8 cellular contexts compared by ENCODE assay signal in the genomic region with DNA sequence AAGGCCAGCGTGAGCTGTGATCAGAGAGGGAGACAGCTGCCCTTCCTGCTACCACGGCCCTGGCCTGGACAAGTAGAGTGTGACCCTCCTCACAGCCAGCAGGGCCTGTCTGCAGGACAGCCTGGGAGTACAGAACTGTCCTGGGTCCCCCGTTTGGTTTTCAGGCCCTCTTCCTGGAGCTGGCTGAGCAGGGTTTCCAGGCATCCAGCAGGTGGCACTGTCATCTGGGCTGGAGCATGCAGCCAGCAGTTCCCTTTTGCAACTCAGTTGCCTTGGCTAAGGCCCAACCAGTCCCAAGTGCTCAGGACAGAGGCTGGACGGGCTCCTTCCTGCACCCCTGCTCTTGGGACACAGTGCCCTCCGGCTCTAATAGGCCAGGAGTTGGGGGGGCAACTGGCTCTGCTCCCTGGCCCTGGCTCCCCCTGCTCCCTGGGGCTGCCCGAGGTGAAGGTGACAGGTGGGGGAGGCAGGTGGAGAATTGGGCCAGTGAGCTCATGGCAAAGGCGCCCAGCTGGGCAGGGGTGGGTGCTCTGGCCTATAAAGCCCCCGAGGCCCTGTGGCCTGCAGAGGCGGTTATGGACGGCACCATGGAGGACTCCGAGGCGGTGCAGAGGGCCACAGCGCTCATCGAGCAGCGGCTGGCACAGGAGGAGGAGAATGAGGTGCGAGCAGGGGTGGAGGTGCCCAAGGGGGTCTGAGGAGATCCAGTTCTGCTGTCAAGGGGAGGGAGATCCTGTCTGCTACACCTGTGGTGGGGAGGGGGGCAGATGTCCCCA. TPM values are rescaled to one million over a fixed set of nuclear protein-coding genes. Genes with fewer than 3 reads are reported as not detected.
DNase-seq lines count a peak whose midpoint lies in the region; ATAC-seq, FAIRE-seq and TF ChIP-seq lines count a peak whose summit lies in the region.

A gene with protein sequence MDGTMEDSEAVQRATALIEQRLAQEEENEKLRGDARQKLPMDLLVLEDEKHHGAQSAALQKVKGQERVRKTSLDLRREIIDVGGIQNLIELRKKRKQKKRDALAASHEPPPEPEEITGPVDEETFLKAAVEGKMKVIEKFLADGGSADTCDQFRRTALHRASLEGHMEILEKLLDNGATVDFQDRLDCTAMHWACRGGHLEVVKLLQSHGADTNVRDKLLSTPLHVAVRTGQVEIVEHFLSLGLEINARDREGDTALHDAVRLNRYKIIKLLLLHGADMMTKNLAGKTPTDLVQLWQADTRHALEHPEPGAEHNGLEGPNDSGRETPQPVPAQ (plus strand): TSS at position 566 of the 776 bp plus-strand sequence. CDS start 10 bp downstream, at position 576.

- H3K27ac ChIP-seq in HEK293 (ENCODE audit: extremely low read depth, low read depth, low read length) (no peak within 1 kb of the TSS), endothelial cell of umbilical vein (ENCODE audit: insufficient read depth, low read depth, low read length) (no peak within 1 kb of the TSS)

- intact Hi-C loops in endothelial cell of umbilical vein (cut with micrococcal nuclease): loop anchor here (1.0 to 2.0 kb wide), 3 partner anchors 40 to 158 kb away; no protein-coding TSS in a partner anchor

- TF ChIP-seq CTCF in HEK293 (tag by site-specific recombination; IDR thresholded peaks at IDR 0.05) (peak; percentile 92), endothelial cell of umbilical vein (IDR thresholded peaks at IDR 0.05; ENCODE audit: extremely low read depth in 1 of 2, insufficient read depth in 1 of 2, low read depth in 1 of 2, low read length in 2 of 2) (peak; percentile 87 to 96)

- peak; percentile 90 for FAIRE-seq in endothelial cell of umbilical vein (lab: Jason Lieb, UNC)

- CTCF ChIA-PET in HEK293 (lab: Yijun Ruan, JAX): interaction anchor here (0.6 to 5.1 kb wide), 28 partner anchors 10 to 554 kb away, joined by 3 to 78 read pairs (median 4); a partner anchor contains a TSS
- CTCF ChIA-PET in endothelial cell of umbilical vein (lab: Charles Lee): interaction anchor here (0.6 to 8.2 kb wide), 39 partner anchors 10 to 167 kb away, joined by 3 to 304 read pairs (median 5); a partner anchor contains a TSS

- peaks cover 6% of the 10 kb centered on the region for H3K4me1 ChIP-seq in HEK293 (ENCODE audit: control insufficient read depth, insufficient read depth, low read length)
- H3K4me1 ChIP-seq in endothelial cell of umbilical vein (ENCODE audit: control insufficient read depth, extremely low read depth, insufficient read depth, low read length): peaks cover 14% of the 10 kb centered on the region

- H3K9ac ChIP-seq in endothelial cell of umbilical vein (replicated peaks; ENCODE audit: extremely low read depth, insufficient read depth, low read length): no peak within 1 kb of the TSS

- POLR2A ChIA-PET in HEK293 (lab: Yijun Ruan, JAX) (interaction anchor here (0.6 to 1.5 kb wide), 3 partner anchors 12 to 24 kb away, joined by 3 to 5 read pairs (median 4); a partner anchor contains a TSS), endothelial cell of umbilical vein (lab: Charles Lee) (interaction anchor here (1.0 kb wide), 1 partner anchor 40 kb away, joined by 3 read pairs; no protein-coding TSS in a partner anchor)

- DNase-seq in DMS53 treated with DMSO at 0.1 percent for 48 hours (lab: John Stamatoyannopoulos, UW; ENCODE audit: unreplicated experiment): peak; percentile 74
- peak; percentile 61 for DNase-seq in NCI-H69 (lab: John Stamatoyannopoulos, UW)
- peak; percentile 76 for DNase-seq in activated CD8-positive, alpha-beta memory T cell treated with anti-CD3 and anti-CD28 coated beads for 24 hours
- DNase-seq in endothelial cell of umbilical vein (ENCODE audit: low read depth, low spot score): peak; percentile 66
- peak; percentile 80 for DNase-seq in midbrain (lab: John Stamatoyannopoulos, UW)
- DNase-seq in stimulated activated CD8-positive, alpha-beta memory T cell treated with anti-CD3 and anti-CD28 coated beads, Interleukin-4, amount 100 ng/mL, for 48 hours: peak; percentile 73

- H3K9me1 ChIP-seq in endothelial cell of umbilical vein (replicated peaks; ENCODE audit: control insufficient read depth, extremely low read depth, insufficient read depth, low read length): no peaks in the 10 kb centered on the region

- BruUV-seq in endothelial cell of umbilical vein (replicated peaks; lab: Mats Ljungman, UMichigan): no TSS peak

- ATAC-seq in HG03520 (IDR thresholded peaks at IDR 0.05; ENCODE audit: unreplicated experiment): no peak

- no peaks in the 10 kb centered on the region for H3K27me3 ChIP-seq in endothelial cell of umbilical vein (ENCODE audit: control insufficient read depth in 2 of 2, insufficient read depth in 2 of 2, low read length in 2 of 2)

- H3K79me2 ChIP-seq in endothelial cell of umbilical vein (ENCODE audit: control insufficient read depth, insufficient read depth, low read length): no peaks in the 10 kb centered on the region

- no peak within 1 kb of the TSS for H2AFZ ChIP-seq in endothelial cell of umbilical vein (ENCODE audit: low read depth, low read length)

- H3K4me3 ChIP-seq in HEK293 (ENCODE audit: low read depth, low read length): no peak within 1 kb of the TSS
- no peak within 1 kb of the TSS for H3K4me3 ChIP-seq in endothelial cell of umbilical vein (replicated peaks in 1 of 3; ENCODE audit: insufficient read depth in 1 of 3, low read depth in 1 of 3, low read length in 3 of 3)

- dilution Hi-C loops in endothelial cell of umbilical vein (cut with MboI; ENCODE audit: extremely low pct_ligation_motif_present, low sequenced_read_pairs): no loop called here

- TF ChIP-seq POLR2A in endothelial cell of umbilical vein (IDR thresholded peaks at IDR 0.05; ENCODE audit: low read depth, low read length): no peak

- H3K4me2 ChIP-seq in endothelial cell of umbilical vein (ENCODE audit: insufficient read depth, low read length): no peak within 1 kb of the TSS

- H3K9me3 ChIP-seq in HEK293 (ENCODE audit: control insufficient read depth, insufficient read depth, low read depth, low read length) (no peaks in the 10 kb centered on the region), endothelial cell of umbilical vein (replicated peaks; ENCODE audit: control insufficient read depth, insufficient read depth, low read length) (no peaks in the 10 kb centered on the region)

- no peaks in the 10 kb centered on the region for H4K20me1 ChIP-seq in endothelial cell of umbilical vein (replicated peaks; ENCODE audit: control insufficient read depth, extremely low read depth, insufficient read depth, low read length)

- H3K36me3 ChIP-seq in HEK293 (ENCODE audit: control insufficient read depth in 2 of 2, insufficient read depth in 1 of 2, low read length in 2 of 2) (peaks cover 0 to 12% of the 10 kb centered on the region in 2 experiments; a peak in 2 of 3 replicates), endothelial cell of umbilical vein (ENCODE audit: control insufficient read depth in 2 of 2, extremely low read depth in 1 of 2, insufficient read depth in 2 of 2, low read length in 2 of 2) (peaks cover 3 to 37% of the 10 kb centered on the region in 2 experiments)

TF ChIP-seq in HEK293, 187 proteins besides CTCF, POLR2A, EP300 and RAD21 (continues in another document):
- TF ChIP-seq ZSCAN23 (tag by site-specific recombination; IDR thresholded peaks at IDR 0.05) (no peak), ZNF654 (tag by site-specific recombination; IDR thresholded peaks at IDR 0.05; ENCODE audit: low read depth) (peak; percentile 70), REPIN1 (tag by site-specific recombination; IDR thresholded peaks at IDR 0.05; ENCODE audit: low read depth) (no peak), ZXDB (tag by site-specific recombination; IDR thresholded peaks at IDR 0.05) (no peak), ZNF677 (tag by site-specific recombination; IDR thresholded peaks at IDR 0.05) (no peak)
- TF ChIP-seq, protein P1, sequence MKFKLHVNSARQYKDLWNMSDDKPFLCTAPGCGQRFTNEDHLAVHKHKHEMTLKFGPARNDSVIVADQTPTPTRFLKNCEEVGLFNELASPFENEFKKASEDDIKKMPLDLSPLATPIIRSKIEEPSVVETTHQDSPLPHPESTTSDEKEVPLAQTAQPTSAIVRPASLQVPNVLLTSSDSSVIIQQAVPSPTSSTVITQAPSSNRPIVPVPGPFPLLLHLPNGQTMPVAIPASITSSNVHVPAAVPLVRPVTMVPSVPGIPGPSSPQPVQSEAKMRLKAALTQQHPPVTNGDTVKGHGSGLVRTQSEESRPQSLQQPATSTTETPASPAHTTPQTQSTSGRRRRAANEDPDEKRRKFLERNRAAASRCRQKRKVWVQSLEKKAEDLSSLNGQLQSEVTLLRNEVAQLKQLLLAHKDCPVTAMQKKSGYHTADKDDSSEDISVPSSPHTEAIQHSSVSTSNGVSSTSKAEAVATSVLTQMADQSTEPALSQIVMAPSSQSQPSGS (tag by site-specific recombination; IDR thresholded peaks at IDR 0.05; ENCODE audit: low read depth): no peak

TF ChIP-seq in endothelial cell of umbilical vein, 7 proteins besides CTCF, POLR2A, EP300 and RAD21:
- TF ChIP-seq MYC (IDR thresholded peaks at IDR 0.05; ENCODE audit: low read depth, low read length) (no peak), JUN (IDR thresholded peaks at IDR 0.05; ENCODE audit: borderline replicate concordance, insufficient read depth, insufficient read length, low read depth) (no peak), FOS (IDR thresholded peaks at IDR 0.05; ENCODE audit: borderline replicate concordance, insufficient read depth, low read length) (no peak), POLR2AphosphoS5 (IDR thresholded peaks at IDR 0.05; ENCODE audit: insufficient read depth, low read depth, low read length) (no peak), GATA2 (IDR thresholded peaks at IDR 0.05; ENCODE audit: insufficient read depth, insufficient read length, low read depth, low read length) (no peak), EZH2 (IDR thresholded peaks at IDR 0.05; ENCODE audit: borderline replicate concordance, low read depth, low read length, severe bottlenecking) (no peak)
- TF ChIP-seq, protein P2, sequence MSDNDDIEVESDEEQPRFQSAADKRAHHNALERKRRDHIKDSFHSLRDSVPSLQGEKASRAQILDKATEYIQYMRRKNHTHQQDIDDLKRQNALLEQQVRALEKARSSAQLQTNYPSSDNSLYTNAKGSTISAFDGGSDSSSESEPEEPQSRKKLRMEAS (IDR thresholded peaks at IDR 0.05; ENCODE audit: insufficient read depth, insufficient read length): no peak

RNA-seq across cellular contexts. Expression of the gene that starts here (rescaled TPM):
- total RNA-seq in endothelial cell of umbilical vein: 1.6 and 2.3 TPM in 2 replicates
- polyA plus RNA-seq in endothelial cell of umbilical vein: 1.7 and 1.8 TPM in 2 replicates
- polyA plus RNA-seq in endothelial cell of umbilical vein (2011; cell fraction: cytosol; rRNA removed): 1.7 and 1.9 TPM in 2 replicates
- 0.91 and 1.1 TPM in 2 replicates for polyA plus RNA-seq in endothelial cell of umbilical vein (2011; cell fraction: nucleus; rRNA removed)
- polyA plus RNA-seq in endothelial cell of umbilical vein (2012): 2.4 and 3.5 TPM in 2 replicates
- 0.59 and 1.1 TPM in 2 replicates for polyA minus RNA-seq in endothelial cell of umbilical vein
- not detected for polyA minus RNA-seq in endothelial cell of umbilical vein (2011; cell fraction: cytosol; rRNA and poly(A)+ RNA removed)
- polyA minus RNA-seq in endothelial cell of umbilical vein (2011; cell fraction: nucleus; rRNA and poly(A)+ RNA removed): 0.63 TPM in 1 of 2 replicates, not detected in the other
